ENCODE assay signal across 4 cellular contexts in genomic region chr15:64130159-64130558, GRCh38.
"Had no signal": no experiment of that assay in that cellular context is flagged by ENCODE, and none has a peak within 500 bp of the region (broad histone marks: within the 10 kb centered on the region; RNA-seq: fewer than 3 reads in every experiment).

No MANE protein-coding gene starts in this region.

- DNase-seq: H9, HCEC 1CT had no signal

- H3K9me3 Mint-ChIP-seq: GM23338, H9, IgD-negative memory B cell had no signal

- H3K27me3 Mint-ChIP-seq: IgD-negative memory B cell had no signal

- H3K27ac Mint-ChIP-seq: GM23338, H9, IgD-negative memory B cell had no signal

- H3K4me1 Mint-ChIP-seq: GM23338, H9, IgD-negative memory B cell had no signal

- H3K4me3 Mint-ChIP-seq: GM23338, H9, IgD-negative memory B cell had no signal

- H3K4me3 ChIP-seq: GM23338 had no signal
